In the genomic region with DNA sequence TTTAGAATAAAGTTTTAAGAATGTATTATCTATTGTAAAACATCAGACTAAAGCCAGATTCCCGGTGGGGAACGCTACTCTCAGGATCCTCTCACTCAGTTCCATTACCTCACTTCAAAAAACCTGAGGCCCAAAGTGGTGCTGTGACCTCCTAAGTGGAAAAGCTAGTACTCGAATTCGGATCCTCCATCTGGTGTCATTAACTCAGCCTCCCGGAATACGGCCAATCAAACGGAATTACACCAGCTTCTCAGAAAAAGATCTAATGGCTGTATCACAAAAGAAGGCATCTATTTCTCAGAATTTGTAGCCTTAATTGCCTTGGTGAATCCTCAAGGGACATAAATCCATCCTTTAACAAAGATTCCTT, we compare ENCODE assay signal across 8 cellular contexts. TPM values are rescaled to one million over a fixed set of nuclear protein-coding genes. Genes with fewer than 3 reads are reported as not detected.
DNase-seq lines count a peak whose midpoint lies in the region; ATAC-seq and TF ChIP-seq lines count a peak whose summit lies in the region.

No MANE protein-coding gene starts in this region.

- no peak for TF ChIP-seq CTCF in WERI-Rb-1 (IDR thresholded peaks at IDR 0.05; ENCODE audit: low read depth, low read length)

- H3K4me3 ChIP-seq in WERI-Rb-1 (ENCODE audit: low read depth, low read length) (peak overlapping the region; percentile 58), skeletal muscle satellite cell (ENCODE audit: low read length) (peak overlapping the region; percentile 88)

- H3K27ac ChIP-seq in WERI-Rb-1: no peak overlapping the region; the same call in 1 of the 2 replicates

- H3K9me3 ChIP-seq in WERI-Rb-1 (ENCODE audit: severe bottlenecking) (no peaks in the 10 kb centered on the region), skeletal muscle satellite cell (replicated peaks; ENCODE audit: low read length) (no peaks in the 10 kb centered on the region)

- H3K9ac ChIP-seq in skeletal muscle satellite cell (ENCODE audit: low read depth, low read length): peak overlapping the region; percentile 90

- peak; percentile 13 for ATAC-seq in GM18519 (IDR thresholded peaks at IDR 0.05; ENCODE audit: low FRiP score, unreplicated experiment)
- ATAC-seq in left ventricle myocardium superior: peak; percentile 16
- no peak for ATAC-seq in GM18861 (IDR thresholded peaks at IDR 0.05; ENCODE audit: unreplicated experiment)

- H3K27me3 ChIP-seq in WERI-Rb-1 (ENCODE audit: insufficient read depth, low read depth, severe bottlenecking) (no peaks in the 10 kb centered on the region), skeletal muscle satellite cell (ENCODE audit: control insufficient read depth, insufficient read depth, low read length) (no peaks in the 10 kb centered on the region)

- peak overlapping the region; percentile 94 for H3K4me2 ChIP-seq in skeletal muscle satellite cell (ENCODE audit: low read length)

- H3K36me3 ChIP-seq in WERI-Rb-1: peaks cover 7% of the 10 kb centered on the region; the same call in 1 of the 2 replicates
- H3K36me3 ChIP-seq in skeletal muscle satellite cell (ENCODE audit: insufficient read depth, low read length): no peaks in the 10 kb centered on the region

- intact Hi-C loops in left ventricle myocardium superior (cut with micrococcal nuclease): no loop called here

- DNase-seq in AG08396 (ENCODE audit: low spot score) (peak; percentile 24), WERI-Rb-1 (no peak), left ventricle myocardium superior (no peak), MV-4-11 (lab: John Stamatoyannopoulos, UW) (no peak)
- DNase-seq in stimulated activated CD4-positive, alpha-beta T cell treated with anti-CD3 and anti-CD28 coated beads, Interleukin-1b, Interleukin-23, amount 100 ng/mL, for 48 hours: no peak

- peaks cover 23% of the 10 kb centered on the region for H3K4me1 ChIP-seq in skeletal muscle satellite cell (ENCODE audit: control insufficient read depth, insufficient read depth, low read length)

RNA-seq across cellular contexts. Expression of a gene that starts 0.6 kb away (rescaled TPM):
- total RNA-seq in left ventricle myocardium superior: 16.8 TPM
- 24.2 and 29.7 TPM in 2 replicates for total RNA-seq in skeletal muscle satellite cell (2012; rRNA removed)

RNA-seq across cellular contexts. Expression of a gene that starts 1.1 kb away (rescaled TPM):
- total RNA-seq in left ventricle myocardium superior: 38.3 TPM
- 38.8 and 43.9 TPM in 2 replicates for total RNA-seq in skeletal muscle satellite cell (2012; rRNA removed)
